In the genomic region with DNA sequence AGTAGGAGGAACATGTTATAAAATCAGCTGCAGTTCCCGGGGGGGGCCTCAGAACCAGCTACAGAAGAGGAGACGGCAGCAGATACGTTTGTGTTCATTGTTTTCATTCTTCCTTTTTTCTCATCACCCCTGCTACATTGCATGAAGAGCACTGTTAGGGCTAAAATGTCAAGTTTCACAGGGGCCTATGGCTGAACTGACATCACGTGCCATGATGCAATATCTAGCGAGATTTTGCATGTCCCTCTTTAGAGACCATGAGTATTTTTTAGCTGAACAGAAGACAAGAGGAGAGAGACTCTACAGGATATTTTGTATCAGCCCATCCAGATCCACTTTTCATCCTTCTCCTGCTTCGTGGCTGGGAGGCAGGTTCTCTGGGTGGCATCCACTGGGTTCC, we compare ENCODE assay signal across 9 cellular contexts.
"Had no signal": no experiment of that assay in that cellular context is flagged by ENCODE, and none has a peak within 500 bp of the region (broad histone marks: within the 10 kb centered on the region; RNA-seq: fewer than 3 reads in every experiment).

No MANE protein-coding gene starts in this region.

- H3K36me3 ChIP-seq: HAP-1 had no signal

- H3K4me1 ChIP-seq: HAP-1 had no signal

- H3K4me2 ChIP-seq: KMS-11 had no signal

- FAIRE-seq: HTR-8/SVneo had no signal

- ATAC-seq: HCT116 had no signal

- H3K9me3 ChIP-seq: HAP-1 had no signal

- H3K4me3 ChIP-seq: GM23248, HAP-1 had no signal

- H3K9ac ChIP-seq: GM23248, KMS-11 had no signal

- H3K27ac ChIP-seq: GM23248, KMS-11 had no signal

- H2AFZ ChIP-seq: GM23248 had no signal

- DNase-seq: GM23248, GOT3, H7, HFFc6, KBM-7 had no signal
